ENCODE assay signal across 9 cellular contexts in the genomic region with DNA sequence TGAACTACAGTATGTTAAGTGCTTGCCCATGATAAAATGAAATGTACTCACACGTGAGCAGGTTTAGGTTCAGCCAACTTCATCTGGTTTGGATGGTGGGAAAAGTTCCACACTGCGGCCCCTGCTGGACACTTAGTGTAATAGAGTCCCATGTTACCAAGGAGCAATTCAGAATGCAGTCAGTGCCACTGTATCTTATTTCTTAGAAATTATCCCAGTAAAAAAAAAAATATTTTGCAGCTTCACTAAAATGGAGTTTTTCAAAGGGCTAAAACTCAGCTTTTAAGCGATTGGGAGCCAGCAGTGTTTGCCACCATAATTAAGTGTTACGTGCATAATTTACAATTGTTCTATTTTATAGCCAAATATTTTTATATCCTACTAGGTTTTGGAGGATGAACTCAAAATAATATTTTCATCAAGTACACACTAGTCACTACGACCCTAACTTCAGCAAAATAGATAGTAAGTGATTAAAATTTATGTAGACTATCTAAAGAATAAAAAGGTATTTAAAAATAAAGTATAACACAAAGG.
DNase-seq lines count a peak whose midpoint lies in the region; ATAC-seq and TF ChIP-seq lines count a peak whose summit lies in the region.
"Had no signal": no experiment of that assay in that cellular context is flagged by ENCODE, and none has a peak within 500 bp of the region (broad histone marks: within the 10 kb centered on the region; RNA-seq: fewer than 3 reads in every experiment).

No MANE protein-coding gene starts in this region.

- H2AK9ac ChIP-seq in IMR-90 (replicated peaks; ENCODE audit: low read depth, low read length, poor library complexity) = no peak overlapping the region

- no peak overlapping the region for H3K27ac ChIP-seq in IMR-90 (ENCODE audit: insufficient read depth, low read length)

- H3K36me3 ChIP-seq in IMR-90 (ENCODE audit: control insufficient read depth, insufficient read depth, low read length) = no peaks in the 10 kb centered on the region

- H3K4me1 ChIP-seq in IMR-90 (ENCODE audit: control insufficient read depth, insufficient read depth, low read length) = no peaks in the 10 kb centered on the region

- no peak overlapping the region for H3K4ac ChIP-seq in IMR-90 (ENCODE audit: low read depth, low read length)

- no peak overlapping the region for H2AFZ ChIP-seq in IMR-90 (replicated peaks; ENCODE audit: low read length, poor library complexity)

- H4K91ac ChIP-seq in IMR-90 (ENCODE audit: insufficient read depth, low read depth, low read length) = no peak overlapping the region

- H2AK5ac ChIP-seq in IMR-90 (ENCODE audit: low read depth, low read length) = no peak overlapping the region

- DNase-seq in NCI-H2081 (lab: John Stamatoyannopoulos, UW) = peak; percentile 13 to 53
- DNase-seq in NCI-H2081 treated with DMSO at 0.1 percent for 48 hours (lab: John Stamatoyannopoulos, UW) = no peak
- DNase-seq in IMR-90 = peak; percentile 63
- DNase-seq in SKM-1 treated with dmso at 0.1 percent for 144 hours (lab: John Stamatoyannopoulos, UW; ENCODE audit: unreplicated experiment) = peak; percentile 66
- DNase-seq in MCF 10A (ENCODE audit: unreplicated experiment) = peak; percentile 73
- DNase-seq in iris pigment epithelial cell (ENCODE audit: low read depth) = peak; percentile 65
- DNase-seq in stimulated activated CD4-positive, alpha-beta T cell treated with anti-CD3 and anti-CD28 coated beads, Interleukin-2, amount 100 ng/mL, for 24 hours = peak; percentile 50 to 53

- no peak overlapping the region for H4K8ac ChIP-seq in IMR-90 (ENCODE audit: low read depth in 2 of 2, low read length in 2 of 2)

- TF ChIP-seq CTCF in IMR-90 (conservative IDR thresholded peaks at IDR 0.05; ENCODE audit: low read depth, low read length) (peak; percentile 68), MCF 10A (IDR thresholded peaks at IDR 0.05; ENCODE audit: unreplicated experiment) (peak; percentile 56)

- no peak overlapping the region for H3K4me3 Mint-ChIP-seq in MCF 10A (ENCODE audit: unreplicated experiment)
- H3K4me3 Mint-ChIP-seq: CD8-positive, alpha-beta memory T cell had no signal

- H3K4me3 ChIP-seq in IMR-90 (ENCODE audit: insufficient read depth, low read depth, low read length) = no peak overlapping the region

- H3K79me1 ChIP-seq in IMR-90 (ENCODE audit: low read depth in 1 of 2, low read length in 2 of 2) = no peaks in the 10 kb centered on the region

- dilution Hi-C loops in IMR-90 (cut with HindIII; ENCODE audit: low sequenced_read_pairs, unreplicated experiment) = no loop called here

- intact Hi-C loops in IMR-90 (cut with micrococcal nuclease) (loop anchor here (1.0 to 5.0 kb wide), 6 partner anchors 222 to 831 kb away; no protein-coding TSS in a partner anchor), MCF 10A (cut with micrococcal nuclease) (loop anchor here (1.0 to 10.0 kb wide), 7 partner anchors 218 to 1390 kb away; a partner anchor contains a TSS)

- H3K9me3 ChIP-seq in IMR-90 (ENCODE audit: control insufficient read depth, insufficient read depth, low read length) = no peaks in the 10 kb centered on the region

- in situ Hi-C loops in IMR-90 (cut with MboI; ENCODE audit: low sequenced_read_pairs) = loop anchor here (10.0 kb wide), 1 partner anchor 468 kb away; no protein-coding TSS in a partner anchor

- ATAC-seq in GM21723 (IDR thresholded peaks at IDR 0.05; ENCODE audit: unreplicated experiment) (peak; percentile 90), IMR-90 (ENCODE audit: low read depth) (peak; percentile 94)

- no peak overlapping the region for H3K27ac Mint-ChIP-seq in MCF 10A (ENCODE audit: low read depth, unreplicated experiment)
- H3K27ac Mint-ChIP-seq: CD8-positive, alpha-beta memory T cell had no signal

- BruUV-seq in IMR-90 (replicated peaks; lab: Mats Ljungman, UMichigan) (no TSS peak), MCF 10A (replicated peaks; lab: Mats Ljungman, UMichigan) (no TSS peak)

- no peaks in the 10 kb centered on the region for H3K9me3 Mint-ChIP-seq in MCF 10A (ENCODE audit: unreplicated experiment)

- H4K20me1 ChIP-seq in IMR-90 (ENCODE audit: insufficient read depth, low read length) = no peaks in the 10 kb centered on the region

- H3K9me1 ChIP-seq in IMR-90 (ENCODE audit: insufficient read depth, low read length) = no peaks in the 10 kb centered on the region

- no peaks in the 10 kb centered on the region for H3K27me3 ChIP-seq in IMR-90 (ENCODE audit: control insufficient read depth, insufficient read depth, low read length)

- H3K4me1 Mint-ChIP-seq in MCF 10A (ENCODE audit: insufficient read depth, unreplicated experiment) = no peaks in the 10 kb centered on the region
- H3K4me1 Mint-ChIP-seq: CD8-positive, alpha-beta memory T cell had no signal

- H3K18ac ChIP-seq in IMR-90 (ENCODE audit: low read depth, low read length) = no peak overlapping the region

- H2BK5ac ChIP-seq in IMR-90 (ENCODE audit: low read depth, low read length, poor library complexity, severe bottlenecking) = no peak overlapping the region

- CTCF ChIA-PET in IMR-90 (lab: Yijun Ruan, JAX) (interaction anchor here (0.6 to 0.7 kb wide), 5 partner anchors 93 to 1355 kb away, joined by 3 to 6 read pairs (median 3); no protein-coding TSS in a partner anchor), MCF 10A (lab: Yijun Ruan, JAX) (interaction anchor here (0.6 to 4.0 kb wide), 38 partner anchors 9 to 831 kb away, joined by 3 to 42 read pairs (median 4); no protein-coding TSS in a partner anchor)

- H2BK15ac ChIP-seq in IMR-90 (ENCODE audit: low read depth, low read length) = no peak overlapping the region

- WGBS in IMR-90 (ENCODE audit: extremely low coverage in 2 of 2, insufficient read length in 1 of 2), 2 experiments = no CpG with 5 or more reads among the region's 5 CpGs

- TF ChIP-seq POLR2A in IMR-90 (IDR thresholded peaks at IDR 0.05; ENCODE audit: low read depth, low read length) = no peak

- no peak overlapping the region for H3K56ac ChIP-seq in IMR-90 (ENCODE audit: extremely low read depth, insufficient read depth, low read length)

- no peaks in the 10 kb centered on the region for H3K27me3 Mint-ChIP-seq in MCF 10A (ENCODE audit: insufficient read depth, unreplicated experiment)
- H3K27me3 Mint-ChIP-seq: CD8-positive, alpha-beta memory T cell had no signal

- H3K14ac ChIP-seq in IMR-90 (replicated peaks; ENCODE audit: low read depth, low read length) = no peak overlapping the region

- H2BK120ac ChIP-seq in IMR-90 (ENCODE audit: low read depth, low read length) = no peak overlapping the region

- POLR2A ChIA-PET in IMR-90 (lab: Charles Lee; ENCODE audit: unreplicated experiment) = no interaction called here
- POLR2A ChIA-PET in MCF 10A (lab: Yijun Ruan, JAX) = interaction anchor here (1.0 kb wide), 1 partner anchor 465 kb away, joined by 3 read pairs; no protein-coding TSS in a partner anchor

- no peaks in the 10 kb centered on the region for H3K36me3 Mint-ChIP-seq in MCF 10A (ENCODE audit: insufficient read depth, unreplicated experiment)
- H3K36me3 Mint-ChIP-seq: CD8-positive, alpha-beta memory T cell had no signal

- H3K4me2 ChIP-seq in IMR-90 (ENCODE audit: low read depth, low read length) = no peak overlapping the region

- TF ChIP-seq RAD21 in IMR-90 (IDR thresholded peaks at IDR 0.05; ENCODE audit: low read length) = peak; percentile 64

- H2BK20ac ChIP-seq in IMR-90 (ENCODE audit: low read depth, low read length) = no peak overlapping the region

- H3K9ac ChIP-seq in IMR-90 (ENCODE audit: low read depth, low read length) = no peak overlapping the region

- H4K5ac ChIP-seq in IMR-90 (ENCODE audit: low read depth, low read length) = no peak overlapping the region

- no peak overlapping the region for H3K23ac ChIP-seq in IMR-90 (ENCODE audit: low read depth, low read length)

TF ChIP-seq in IMR-90, 13 proteins besides CTCF, POLR2A, EP300 and RAD21:
- TF ChIP-seq, protein P1, sequence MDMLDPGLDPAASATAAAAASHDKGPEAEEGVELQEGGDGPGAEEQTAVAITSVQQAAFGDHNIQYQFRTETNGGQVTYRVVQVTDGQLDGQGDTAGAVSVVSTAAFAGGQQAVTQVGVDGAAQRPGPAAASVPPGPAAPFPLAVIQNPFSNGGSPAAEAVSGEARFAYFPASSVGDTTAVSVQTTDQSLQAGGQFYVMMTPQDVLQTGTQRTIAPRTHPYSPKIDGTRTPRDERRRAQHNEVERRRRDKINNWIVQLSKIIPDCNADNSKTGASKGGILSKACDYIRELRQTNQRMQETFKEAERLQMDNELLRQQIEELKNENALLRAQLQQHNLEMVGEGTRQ (IDR thresholded peaks at IDR 0.05; ENCODE audit: low read depth, low read length) = no peak
- no peak for TF ChIP-seq FOS (IDR thresholded peaks at IDR 0.05; ENCODE audit: low read depth, low read length)
- peak; percentile 65 for TF ChIP-seq SMC3 (IDR thresholded peaks at IDR 0.05; ENCODE audit: low read depth, low read length)
- TF ChIP-seq CHD1 (IDR thresholded peaks at IDR 0.05; ENCODE audit: low read depth, low read length) = no peak
- no peak for TF ChIP-seq MAZ (IDR thresholded peaks at IDR 0.05; ENCODE audit: borderline replicate concordance, low read depth, low read length)
- no peak for TF ChIP-seq NFE2L2 (IDR thresholded peaks at IDR 0.05; ENCODE audit: low read depth, low read length)
- no peak for TF ChIP-seq MAFK (IDR thresholded peaks at IDR 0.05; ENCODE audit: low read depth, low read length)
- no peak for TF ChIP-seq RFX5 (IDR thresholded peaks at IDR 0.05; ENCODE audit: low read depth, low read length)
- TF ChIP-seq, protein P2, sequence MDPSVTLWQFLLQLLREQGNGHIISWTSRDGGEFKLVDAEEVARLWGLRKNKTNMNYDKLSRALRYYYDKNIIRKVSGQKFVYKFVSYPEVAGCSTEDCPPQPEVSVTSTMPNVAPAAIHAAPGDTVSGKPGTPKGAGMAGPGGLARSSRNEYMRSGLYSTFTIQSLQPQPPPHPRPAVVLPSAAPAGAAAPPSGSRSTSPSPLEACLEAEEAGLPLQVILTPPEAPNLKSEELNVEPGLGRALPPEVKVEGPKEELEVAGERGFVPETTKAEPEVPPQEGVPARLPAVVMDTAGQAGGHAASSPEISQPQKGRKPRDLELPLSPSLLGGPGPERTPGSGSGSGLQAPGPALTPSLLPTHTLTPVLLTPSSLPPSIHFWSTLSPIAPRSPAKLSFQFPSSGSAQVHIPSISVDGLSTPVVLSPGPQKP (IDR thresholded peaks at IDR 0.05; ENCODE audit: borderline replicate concordance, low read depth, low read length) = no peak
- peak; percentile 66; the same call in 1 of the 2 replicates for TF ChIP-seq BHLHE40 (IDR thresholded peaks at IDR 0.05; ENCODE audit: low read depth, low read length)
- TF ChIP-seq MXI1 (IDR thresholded peaks at IDR 0.05; ENCODE audit: borderline replicate concordance, low read depth, low read length) = no peak
- TF ChIP-seq CEBPB (IDR thresholded peaks at IDR 0.05; ENCODE audit: low read depth, low read length) = no peak
- TF ChIP-seq RCOR1 (IDR thresholded peaks at IDR 0.05; ENCODE audit: insufficient replicate concordance, low read length) = no peak
TF ChIP-seq in IMR-90: peak in this region for 2.
